Comparison of ENCODE assay signal across 1 cellular context in genomic region chr19:19059018-19059836, GRCh38.
TF ChIP-seq lines count a peak whose summit lies in the region.

No MANE protein-coding gene starts in this region.

TF ChIP-seq in K562, 482 proteins besides CTCF, POLR2A, EP300 and RAD21 (continued from another document and continues in another):
- peak in 1 of 2 experiments; percentile 17; a peak in 1 of 4 replicates for TF ChIP-seq NRF1 (conservative IDR thresholded peaks at IDR 0.05 in 1 of 2, IDR thresholded peaks at IDR 0.05 in 1 of 2)
- no peak for TF ChIP-seq ZNF511 (CRISPR knock-in tag; IDR thresholded peaks at IDR 0.05)
- no peak for TF ChIP-seq RUNX1 (IDR thresholded peaks at IDR 0.05; ENCODE audit: low read depth)
- TF ChIP-seq ZNF76 (CRISPR knock-in tag; IDR thresholded peaks at IDR 0.05; ENCODE audit: borderline replicate concordance), result no peak
- TF ChIP-seq ATF1 (CRISPR knock-in tag; IDR thresholded peaks at IDR 0.05), result no peak
- TF ChIP-seq ATF1 (tag; IDR thresholded peaks at IDR 0.05), result no peak
- peak; percentile 16; the same call in 1 of the 2 replicates for TF ChIP-seq MBD2 (IDR thresholded peaks at IDR 0.05; ENCODE audit: borderline replicate concordance, low read depth)
- no peak for TF ChIP-seq CCAR2 (IDR thresholded peaks at IDR 0.05; ENCODE audit: low read depth, low read length)
- TF ChIP-seq ZNF408 (CRISPR knock-in tag; IDR thresholded peaks at IDR 0.05; ENCODE audit: low read depth), result no peak
- TF ChIP-seq KAT7 (CRISPR knock-in tag; IDR thresholded peaks at IDR 0.05; ENCODE audit: borderline replicate concordance), result no peak
- TF ChIP-seq ZNF143 (CRISPR knock-in tag; IDR thresholded peaks at IDR 0.05), result no peak
- no peak; a peak in 1 of 4 replicates for TF ChIP-seq SRF (CRISPR knock-in tag; IDR thresholded peaks at IDR 0.05)
- TF ChIP-seq CEBPB (tag; IDR thresholded peaks at IDR 0.05), result no peak
- no peak for TF ChIP-seq KDM2B (CRISPR knock-in tag; IDR thresholded peaks at IDR 0.05)
- TF ChIP-seq MTA1 (IDR thresholded peaks at IDR 0.05; ENCODE audit: borderline replicate concordance), result no peak
- no peak; the same call in 1 of the 2 replicates for TF ChIP-seq HLTF (IDR thresholded peaks at IDR 0.05)
- TF ChIP-seq KDM5B (IDR thresholded peaks at IDR 0.05; ENCODE audit: insufficient replicate concordance, low read depth, low read length), result peak; percentile 18
- no peak for TF ChIP-seq NELFE (IDR thresholded peaks at IDR 0.05; ENCODE audit: insufficient read depth, insufficient read length)
- no peak for TF ChIP-seq AFF4 (CRISPR knock-in tag; IDR thresholded peaks at IDR 0.05)
- no peak for TF ChIP-seq FUS (optimal IDR thresholded peaks at IDR 0.05; ENCODE audit: low read depth, low read length)
- TF ChIP-seq SRSF7 (optimal IDR thresholded peaks at IDR 0.05; ENCODE audit: low read depth, low read length), result no peak
- no peak for TF ChIP-seq ZNF232 (CRISPR knock-in tag; IDR thresholded peaks at IDR 0.05)
- no peak for TF ChIP-seq ZNF23 (CRISPR knock-in tag; IDR thresholded peaks at IDR 0.05)
- no peak for TF ChIP-seq ZNF165 (CRISPR knock-in tag; IDR thresholded peaks at IDR 0.05; ENCODE audit: borderline replicate concordance)
- no peak for TF ChIP-seq ZNF644 (tag; IDR thresholded peaks at IDR 0.05; ENCODE audit: low read depth)
- no peak for TF ChIP-seq LEF1 (IDR thresholded peaks at IDR 0.05)
- 0 out of 2 replicates have a peak, but pooled peaks have one; percentile 33 for TF ChIP-seq MEF2D (tag; conservative IDR thresholded peaks at IDR 0.05; ENCODE audit: low read depth)
- TF ChIP-seq MLLT1 (IDR thresholded peaks at IDR 0.05), result 0 out of 4 replicates have a peak, but pooled peaks of 1 of the 2 experiments have one; percentile 30
- TF ChIP-seq BMI1 (IDR thresholded peaks at IDR 0.05; ENCODE audit: low read length), result no peak
- TF ChIP-seq CTBP1 (IDR thresholded peaks at IDR 0.05; ENCODE audit: borderline replicate concordance), result peak; percentile 43; the same call in 1 of the 2 replicates
- no peak for TF ChIP-seq FOSL1 (tag; conservative IDR thresholded peaks at IDR 0.05)
- TF ChIP-seq CBX5 (IDR thresholded peaks at IDR 0.05; ENCODE audit: borderline replicate concordance, low read depth), result no peak
- no peak for TF ChIP-seq MEIS2 (IDR thresholded peaks at IDR 0.05; ENCODE audit: partially characterized antibody)
- no peak for TF ChIP-seq NFIC (IDR thresholded peaks at IDR 0.05)
- TF ChIP-seq ZBTB12 (CRISPR knock-in tag; IDR thresholded peaks at IDR 0.05), result no peak
- no peak for TF ChIP-seq ZNF699 (CRISPR knock-in tag; IDR thresholded peaks at IDR 0.05; ENCODE audit: insufficient replicate concordance)
- peak; percentile 17; the same call in 1 of the 2 replicates for TF ChIP-seq MIER1 (IDR thresholded peaks at IDR 0.05; ENCODE audit: low read depth)
- TF ChIP-seq MAZ (CRISPR knock-in tag; conservative IDR thresholded peaks at IDR 0.05 in 1 of 2, IDR thresholded peaks at IDR 0.05 in 1 of 2), result peak in 1 of 2 experiments; percentile 55; a peak in 1 of 4 replicates
- TF ChIP-seq ZNF778 (CRISPR knock-in tag; IDR thresholded peaks at IDR 0.05), result no peak
- TF ChIP-seq STAG1 (CRISPR knock-in tag; IDR thresholded peaks at IDR 0.05; ENCODE audit: borderline replicate concordance), result 0 out of 2 replicates have a peak, but pooled peaks have one; percentile 24
- peak; percentile 49; the same call in 1 of the 2 replicates for TF ChIP-seq MYC (IDR thresholded peaks at IDR 0.05; ENCODE audit: low read depth, low read length)
- TF ChIP-seq MYC (CRISPR knock-in tag; IDR thresholded peaks at IDR 0.05; ENCODE audit: borderline replicate concordance, low read depth), result no peak
- peak; percentile 55; the same call in 1 of the 2 replicates for TF ChIP-seq TFAP4 (CRISPR knock-in tag; IDR thresholded peaks at IDR 0.05; ENCODE audit: borderline replicate concordance)
- no peak for TF ChIP-seq KLF10 (CRISPR knock-in tag; IDR thresholded peaks at IDR 0.05)
- peak; percentile 85; the same call in 1 of the 2 replicates for TF ChIP-seq ZNF395 (CRISPR knock-in tag; IDR thresholded peaks at IDR 0.05)
- no peak; the same call in 1 of the 2 replicates for TF ChIP-seq ZNF197 (CRISPR knock-in tag; IDR thresholded peaks at IDR 0.05; ENCODE audit: low read depth)
- TF ChIP-seq IRF9 (tag; IDR thresholded peaks at IDR 0.05), result no peak
- no peak for TF ChIP-seq ZNF449 (CRISPR knock-in tag; IDR thresholded peaks at IDR 0.05)
- peak in 1 of 2 experiments; percentile 71; a peak in 2 of 4 replicates for TF ChIP-seq TBL1XR1 (IDR thresholded peaks at IDR 0.05; ENCODE audit: low read length in 2 of 2)
- peak; percentile 49 for TF ChIP-seq CBFA2T3 (IDR thresholded peaks at IDR 0.05)
- TF ChIP-seq CREB3 (tag; conservative IDR thresholded peaks at IDR 0.05; ENCODE audit: low read depth), result no peak; the same call in 1 of the 2 replicates
- TF ChIP-seq CXXC5 (CRISPR knock-in tag; IDR thresholded peaks at IDR 0.05), result peak; percentile 37; the same call in 1 of the 2 replicates
- TF ChIP-seq NCOR1 (IDR thresholded peaks at IDR 0.05), result peak; percentile 72
- no peak for TF ChIP-seq CREB3L1 (IDR thresholded peaks at IDR 0.05; ENCODE audit: borderline replicate concordance, low read depth)
- peak; percentile 30; the same call in 1 of the 2 replicates for TF ChIP-seq L3MBTL2 (IDR thresholded peaks at IDR 0.05)
- no peak for TF ChIP-seq MCM2 (IDR thresholded peaks at IDR 0.05; ENCODE audit: low read depth)
- TF ChIP-seq SMARCE1 (IDR thresholded peaks at IDR 0.05), result no peak
- no peak for TF ChIP-seq MLX (CRISPR knock-in tag; conservative IDR thresholded peaks at IDR 0.05)
